ENCODE assay signal across 15 cellular contexts in the genomic region with DNA sequence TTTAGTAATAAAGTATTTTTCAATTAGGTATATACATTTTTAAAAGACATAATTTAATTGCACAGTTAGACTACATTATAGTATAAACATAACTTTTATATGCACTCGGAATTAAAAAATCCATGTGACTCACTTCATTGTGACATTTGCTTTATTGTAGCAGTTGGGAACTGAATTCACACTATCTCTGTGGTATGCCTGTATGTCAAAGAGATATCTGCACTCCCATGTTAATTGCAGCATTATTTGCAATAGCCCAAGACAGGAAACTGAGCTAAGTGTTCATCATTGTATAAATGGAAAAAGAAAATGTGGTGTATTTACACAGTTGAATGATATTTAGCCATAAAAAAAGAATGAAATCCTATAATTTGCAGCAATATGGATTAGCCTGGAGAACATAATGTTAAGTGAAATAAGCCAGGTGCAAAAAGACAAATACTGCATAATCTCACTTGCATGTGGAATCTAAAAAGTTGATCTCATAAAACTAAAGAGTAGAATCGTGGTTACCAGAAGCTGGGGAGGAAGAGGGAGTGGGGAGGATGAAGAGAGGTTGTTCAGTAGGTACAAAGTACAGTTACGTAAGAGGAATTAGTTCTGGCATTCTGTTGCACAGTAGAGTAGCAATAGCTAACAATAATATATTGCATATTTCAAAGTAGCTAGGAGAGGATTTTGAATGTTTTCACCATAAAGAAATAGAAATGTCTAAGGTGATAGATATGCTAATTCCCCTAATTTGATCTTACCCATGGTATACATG.
"Had no signal": no experiment of that assay in that cellular context is flagged by ENCODE, and none has a peak within 500 bp of the region (broad histone marks: within the 10 kb centered on the region; RNA-seq: fewer than 3 reads in every experiment).

No MANE protein-coding gene starts in this region.

- DNase-seq: activated CD4-positive, alpha-beta T cell treated with anti-CD3 and anti-CD28 coated beads, Interleukin-2, amount 10 ng/mL, durations not matched to agents 7 days and 5 days; activated CD8-positive, alpha-beta memory T cell treated with anti-CD3 and anti-CD28 coated beads, Interleukin-2, amount 50 U/mL, for 48 hours; activated gamma-delta T cell treated with Interleukin-2 at 50 U/mL for 16 hours; activated T-cell treated with anti-CD3 and anti-CD28 coated beads, Interleukin-2, amount 50 U/mL, for 72 hours; amniotic stem cell; hypothalamus; kidney; left ventricle myocardium superior; mesenchymal stem cell; nucleus accumbens; stimulated activated CD4-positive, alpha-beta T cell treated with anti-CD3 and anti-CD28 coated beads, Interleukin-4, amount 100 ng/mL, for 24 hours; stimulated activated naive CD4-positive, alpha-beta T cell treated with Interleukin-2 at 50 U/mL for 16 hours had no signal

- H3K4me3 ChIP-seq: coronary artery, esophagus muscularis mucosa, skin epidermis had no signal

- H3K4me1 ChIP-seq: esophagus muscularis mucosa had no signal

- H3K27ac ChIP-seq: coronary artery, esophagus muscularis mucosa, skin epidermis had no signal

- ATAC-seq: activated T-cell treated with anti-CD3 and anti-CD28 coated beads, Interleukin-2, amount 50 U/mL, for 72 hours; left ventricle myocardium superior had no signal

- H3K36me3 ChIP-seq: esophagus muscularis mucosa had no signal

- H3K27me3 ChIP-seq: esophagus muscularis mucosa had no signal

- H3K9me3 ChIP-seq: esophagus muscularis mucosa had no signal
